In genomic region chr2:103615706-103616105, GRCh38 we compare ENCODE assay signal across 25 cellular contexts.
"Had no signal": no experiment of that assay in that cellular context is flagged by ENCODE, and none has a peak within 500 bp of the region (broad histone marks: within the 10 kb centered on the region; RNA-seq: fewer than 3 reads in every experiment).

No MANE protein-coding gene starts in this region.

- H3K27ac ChIP-seq: coronary artery, dorsolateral prefrontal cortex, esophagus squamous epithelium, gastrocnemius medialis, heart right ventricle, lower lobe of right lung had no signal

- H3K4me1 ChIP-seq: esophagus squamous epithelium, gastrocnemius medialis, heart right ventricle, lower lobe of right lung had no signal

- ATAC-seq: esophagus mucosa, gastrocnemius medialis, heart right ventricle, left colon, left lobe of liver, left ventricle myocardium superior, lower lobe of right lung, mucosa of descending colon had no signal

- H3K27me3 ChIP-seq: dorsolateral prefrontal cortex, esophagus squamous epithelium, gastrocnemius medialis, heart right ventricle had no signal

- H3K4me3 ChIP-seq: coronary artery, dorsolateral prefrontal cortex, esophagus squamous epithelium, gastrocnemius medialis, heart right ventricle, lower lobe of right lung, mucosa of descending colon had no signal

- H3K36me3 ChIP-seq: esophagus squamous epithelium, gastrocnemius medialis, heart right ventricle, lower lobe of right lung had no signal

- FAIRE-seq: colon, endothelial cell of umbilical vein, islet of Langerhans, keratinocyte had no signal

- H3K9me3 ChIP-seq: gastrocnemius medialis had no signal

- DNase-seq: dermis blood vessel endothelial cell; dorsolateral prefrontal cortex; effector CD4-positive, alpha-beta T cell; effector memory CD4-positive, alpha-beta T cell; erythroblast; esophagus squamous epithelium; foreskin fibroblast; foreskin melanocyte; gastrocnemius medialis; glutamatergic neuron; head of caudate nucleus; heart right ventricle; hippocampal formation; left colon; left ventricle myocardium superior; lower lobe of right lung; mesenchymal stem cell; mucosa of descending colon had no signal
